24 cellular contexts compared by ENCODE assay signal in the genomic region with DNA sequence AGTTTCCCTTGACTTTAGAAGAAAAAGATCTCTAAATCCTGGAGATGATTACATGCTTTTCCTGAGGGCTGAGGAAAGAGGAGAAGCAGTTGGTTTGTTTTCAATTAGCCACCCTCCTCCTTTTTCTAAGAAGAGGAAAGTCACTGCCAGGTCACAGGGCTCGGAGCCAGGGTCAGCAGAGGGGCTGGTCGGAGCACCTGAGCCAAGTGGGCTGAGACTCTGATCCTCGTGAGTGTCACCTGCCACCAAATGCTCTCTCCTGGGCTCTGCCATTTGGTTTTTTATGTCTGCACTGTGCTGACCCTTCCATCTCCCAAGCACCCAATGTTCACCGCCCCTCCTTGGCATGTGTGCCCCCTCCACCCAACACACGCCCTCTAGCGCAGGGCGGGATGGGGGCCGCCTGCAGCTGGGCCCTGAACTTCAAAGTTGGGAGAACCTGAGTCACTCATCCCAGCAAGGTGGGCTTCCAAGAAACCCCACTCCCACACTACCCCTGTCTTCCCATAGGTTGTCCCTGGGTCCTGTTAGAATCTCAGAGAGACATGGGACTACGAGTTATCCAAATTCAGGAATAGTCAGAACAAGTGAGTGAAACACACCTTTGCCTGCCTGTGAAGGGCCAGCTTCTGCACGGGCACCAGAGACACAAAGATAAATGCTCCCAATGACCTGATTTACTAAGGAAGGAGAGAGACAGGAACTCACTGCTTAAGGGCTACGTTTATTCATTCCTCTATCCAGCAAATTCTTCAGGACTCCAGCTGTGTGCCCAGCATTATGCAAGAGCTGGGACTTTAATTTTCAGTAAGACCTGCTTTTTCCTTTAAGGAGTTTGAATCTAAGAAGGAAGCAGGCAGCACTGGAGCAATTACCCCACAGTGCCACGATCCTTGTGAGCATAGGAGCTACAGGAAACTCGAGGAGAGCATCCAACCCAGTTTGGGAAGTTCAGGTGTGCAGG.
DNase-seq lines count a peak whose midpoint lies in the region; ATAC-seq and TF ChIP-seq lines count a peak whose summit lies in the region.
"Had no signal": no experiment of that assay in that cellular context is flagged by ENCODE, and none has a peak within 500 bp of the region (broad histone marks: within the 10 kb centered on the region; RNA-seq: fewer than 3 reads in every experiment).

No MANE protein-coding gene starts in this region.

- TF ChIP-seq EP300 in Ishikawa (IDR thresholded peaks at IDR 0.05; ENCODE audit: borderline replicate concordance) = no peak

- H3K36me3 ChIP-seq in BLaER1 treated with 17β-estradiol and CSF1 and Interleukin-3, amounts not matched to agents 10 nM and 100 nM = no peaks in the 10 kb centered on the region
- no peaks in the 10 kb centered on the region for H3K36me3 ChIP-seq in naive thymus-derived CD4-positive, alpha-beta T cell (ENCODE audit: control insufficient read depth in 2 of 3, insufficient read depth in 3 of 3, low read length in 3 of 3)
- H3K36me3 ChIP-seq: adrenal gland, right lobe of liver, upper lobe of right lung had no signal

- peak overlapping the region; percentile 42 to 52 for H3K27ac Mint-ChIP-seq in effector memory CD8-positive, alpha-beta T cell
- H3K27ac Mint-ChIP-seq in naive thymus-derived CD4-positive, alpha-beta T cell = peak overlapping the region in 8 of 9 donors; percentile 53 to 92 (median 80)

- peaks cover 3% of the 10 kb centered on the region for H3K36me3 Mint-ChIP-seq in effector memory CD8-positive, alpha-beta T cell (ENCODE audit: insufficient read depth)
- no peaks in the 10 kb centered on the region for H3K36me3 Mint-ChIP-seq in naive thymus-derived CD4-positive, alpha-beta T cell

- no peaks in the 10 kb centered on the region for H4K20me1 ChIP-seq in BLaER1 treated with 17β-estradiol and CSF1 and Interleukin-3, amounts not matched to agents 10 nM and 100 nM

- H3K9me3 Mint-ChIP-seq in effector memory CD8-positive, alpha-beta T cell = no peaks in the 10 kb centered on the region
- H3K9me3 Mint-ChIP-seq in naive thymus-derived CD4-positive, alpha-beta T cell = peaks cover 0 to 1% (median 0%) of the 10 kb centered on the region in 11 donors
- H3K9me3 Mint-ChIP-seq: CD8-positive, alpha-beta memory T cell had no signal

- CTCF ChIA-PET in naive thymus-derived CD4-positive, alpha-beta T cell (lab: Charles Lee) = interaction anchor here (1.0 kb wide), 1 partner anchor 128 kb away, joined by 6 read pairs; a partner anchor contains a TSS

- H3K27me3 ChIP-seq in BLaER1 treated with 17β-estradiol and CSF1 and Interleukin-3, amounts not matched to agents 10 nM and 100 nM = no peaks in the 10 kb centered on the region
- H3K27me3 ChIP-seq in naive thymus-derived CD4-positive, alpha-beta T cell (ENCODE audit: control insufficient read depth in 2 of 2, insufficient read depth in 2 of 2, low read length in 2 of 2) = no peaks in the 10 kb centered on the region
- H3K27me3 ChIP-seq: adrenal gland, right lobe of liver, upper lobe of right lung had no signal

- no peak for TF ChIP-seq RAD21 in Ishikawa (IDR thresholded peaks at IDR 0.05; ENCODE audit: low read depth)

- no peak for ATAC-seq in effector memory CD8-positive, alpha-beta T cell (replicated peaks)
- no peak for ATAC-seq in naive thymus-derived CD4-positive, alpha-beta T cell
- ATAC-seq in GM19351 (IDR thresholded peaks at IDR 0.05; ENCODE audit: unreplicated experiment) = no peak
- ATAC-seq in GM19035 (IDR thresholded peaks at IDR 0.05; ENCODE audit: unreplicated experiment) = no peak
- ATAC-seq: HCT116; mucosa of descending colon; stimulated activated naive CD8-positive, alpha-beta T cell treated with anti-CD3 and anti-CD28 coated beads, Interleukin-15, Interleukin-2, amounts not matched to agents 100 U/mL and 50 U/mL, for 24 hours had no signal

- H3K9ac ChIP-seq in BLaER1 treated with 17β-estradiol and CSF1 and Interleukin-3, amounts not matched to agents 10 nM and 100 nM = no peak overlapping the region

- peak overlapping the region in 10 of 11 experiments; percentile 2 to 75 (median 63); a peak in 15 of 22 replicates for H3K4me2 ChIP-seq in BLaER1 treated with 17β-estradiol and CSF1 and Interleukin-3, amounts not matched to agents 10 nM and 100 nM

- intact Hi-C loops in naive thymus-derived CD4-positive, alpha-beta T cell (cut with micrococcal nuclease) = loop anchor here in 1 of 2 donors (5.0 to 10.0 kb wide), 3 partner anchors 126 to 362 kb away; a partner anchor contains a TSS

- H3K4me1 ChIP-seq in BLaER1 treated with 17β-estradiol and CSF1 and Interleukin-3, amounts not matched to agents 10 nM and 100 nM = peaks cover 39 to 63% (median 51%) of the 10 kb centered on the region in 10 experiments
- peaks cover 0 to 18% of the 10 kb centered on the region in 2 donors for H3K4me1 ChIP-seq in naive thymus-derived CD4-positive, alpha-beta T cell (ENCODE audit: control insufficient read depth in 2 of 2, insufficient read depth in 2 of 2, low read length in 2 of 2)

- H3K4me3 ChIP-seq in BLaER1 treated with 17β-estradiol and CSF1 and Interleukin-3, amounts not matched to agents 10 nM and 100 nM = no peak overlapping the region
- no peak overlapping the region for H3K4me3 ChIP-seq in naive thymus-derived CD4-positive, alpha-beta T cell (ENCODE audit: low read length)
- H3K4me3 ChIP-seq: adrenal gland, mucosa of descending colon, right lobe of liver, upper lobe of right lung had no signal

- no peak overlapping the region for H3K4me3 Mint-ChIP-seq in effector memory CD8-positive, alpha-beta T cell
- peak overlapping the region in 7 of 10 donors; percentile 14 to 72 (median 57) for H3K4me3 Mint-ChIP-seq in naive thymus-derived CD4-positive, alpha-beta T cell

- peaks cover 10 to 12% of the 10 kb centered on the region in 2 donors for H3K4me1 Mint-ChIP-seq in effector memory CD8-positive, alpha-beta T cell (ENCODE audit: low read depth in 2 of 2)
- H3K4me1 Mint-ChIP-seq in naive thymus-derived CD4-positive, alpha-beta T cell = peaks cover 20 to 52% (median 42%) of the 10 kb centered on the region in 7 donors

- H3K27ac ChIP-seq in BLaER1 treated with 17β-estradiol and CSF1 and Interleukin-3, amounts not matched to agents 10 nM and 100 nM = no peak overlapping the region
- no peak overlapping the region for H3K27ac ChIP-seq in naive thymus-derived CD4-positive, alpha-beta T cell (ENCODE audit: low read depth, low read length)
- H3K27ac ChIP-seq: adrenal gland, right lobe of liver, upper lobe of right lung had no signal

- no peaks in the 10 kb centered on the region for H3K9me3 ChIP-seq in BLaER1 treated with 17β-estradiol and CSF1 and Interleukin-3, amounts not matched to agents 10 nM and 100 nM (replicated peaks in 1 of 11)
- H3K9me3 ChIP-seq in naive thymus-derived CD4-positive, alpha-beta T cell (ENCODE audit: control insufficient read depth in 2 of 3, low read length in 3 of 3) = no peaks in the 10 kb centered on the region
- H3K9me3 ChIP-seq: adrenal gland, mucosa of descending colon, right lobe of liver, upper lobe of right lung had no signal

- no peak for DNase-seq in effector memory CD8-positive, alpha-beta T cell
- DNase-seq in naive thymus-derived CD4-positive, alpha-beta T cell = no peak
- DNase-seq in NCI-H1436 (lab: John Stamatoyannopoulos, UW) = no peak
- no peak for DNase-seq in stimulated activated CD4-positive, alpha-beta T cell treated with anti-CD3 and anti-CD28 coated beads, Interleukin-1b, Interleukin-23, amount 100 ng/mL, for 48 hours
- DNase-seq: adrenal gland; caudate nucleus; CD8-positive, alpha-beta memory T cell; DND-41; effector memory CD4-positive, alpha-beta T cell; Karpas-422; mucosa of descending colon; NCI-H1092; NCI-H2081 treated with DMSO at 0.1 percent for 48 hours; NCI-H510A treated with DMSO at 0.1 percent for 48 hours; right lobe of liver; SIG-M5; stimulated activated naive CD8-positive, alpha-beta T cell treated with anti-CD3 and anti-CD28 coated beads, Interleukin-15, Interleukin-2, amounts not matched to agents 100 U/mL and 50 U/mL, for 24 hours; T-helper 2 cell; upper lobe of right lung had no signal

- peaks cover 19 to 41% of the 10 kb centered on the region in 2 donors for H3K27me3 Mint-ChIP-seq in effector memory CD8-positive, alpha-beta T cell
- peaks cover 0 to 20% (median 0%) of the 10 kb centered on the region in 5 donors for H3K27me3 Mint-ChIP-seq in naive thymus-derived CD4-positive, alpha-beta T cell

- POLR2A ChIA-PET in naive thymus-derived CD4-positive, alpha-beta T cell (lab: Charles Lee) = no interaction called here

TF ChIP-seq in Ishikawa, 13 proteins besides CTCF, POLR2A, EP300 and RAD21:
- TF ChIP-seq, protein P1, sequence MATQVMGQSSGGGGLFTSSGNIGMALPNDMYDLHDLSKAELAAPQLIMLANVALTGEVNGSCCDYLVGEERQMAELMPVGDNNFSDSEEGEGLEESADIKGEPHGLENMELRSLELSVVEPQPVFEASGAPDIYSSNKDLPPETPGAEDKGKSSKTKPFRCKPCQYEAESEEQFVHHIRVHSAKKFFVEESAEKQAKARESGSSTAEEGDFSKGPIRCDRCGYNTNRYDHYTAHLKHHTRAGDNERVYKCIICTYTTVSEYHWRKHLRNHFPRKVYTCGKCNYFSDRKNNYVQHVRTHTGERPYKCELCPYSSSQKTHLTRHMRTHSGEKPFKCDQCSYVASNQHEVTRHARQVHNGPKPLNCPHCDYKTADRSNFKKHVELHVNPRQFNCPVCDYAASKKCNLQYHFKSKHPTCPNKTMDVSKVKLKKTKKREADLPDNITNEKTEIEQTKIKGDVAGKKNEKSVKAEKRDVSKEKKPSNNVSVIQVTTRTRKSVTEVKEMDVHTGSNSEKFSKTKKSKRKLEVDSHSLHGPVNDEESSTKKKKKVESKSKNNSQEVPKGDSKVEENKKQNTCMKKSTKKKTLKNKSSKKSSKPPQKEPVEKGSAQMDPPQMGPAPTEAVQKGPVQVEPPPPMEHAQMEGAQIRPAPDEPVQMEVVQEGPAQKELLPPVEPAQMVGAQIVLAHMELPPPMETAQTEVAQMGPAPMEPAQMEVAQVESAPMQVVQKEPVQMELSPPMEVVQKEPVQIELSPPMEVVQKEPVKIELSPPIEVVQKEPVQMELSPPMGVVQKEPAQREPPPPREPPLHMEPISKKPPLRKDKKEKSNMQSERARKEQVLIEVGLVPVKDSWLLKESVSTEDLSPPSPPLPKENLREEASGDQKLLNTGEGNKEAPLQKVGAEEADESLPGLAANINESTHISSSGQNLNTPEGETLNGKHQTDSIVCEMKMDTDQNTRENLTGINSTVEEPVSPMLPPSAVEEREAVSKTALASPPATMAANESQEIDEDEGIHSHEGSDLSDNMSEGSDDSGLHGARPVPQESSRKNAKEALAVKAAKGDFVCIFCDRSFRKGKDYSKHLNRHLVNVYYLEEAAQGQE (IDR thresholded peaks at IDR 0.05; ENCODE audit: low read depth) = no peak
- peak; percentile 77 for TF ChIP-seq CEBPB (IDR thresholded peaks at IDR 0.05)

Comparison
In these comparisons a context has a peak if more than half of its experiments do, and no peak if none do; other contexts are left out.
1. H3K4me3 Mint-ChIP-seq: peak in naive thymus-derived CD4-positive, alpha-beta T cell (7 of 10); none in effector memory CD8-positive, alpha-beta T cell (0 of 2).